In the genomic region with DNA sequence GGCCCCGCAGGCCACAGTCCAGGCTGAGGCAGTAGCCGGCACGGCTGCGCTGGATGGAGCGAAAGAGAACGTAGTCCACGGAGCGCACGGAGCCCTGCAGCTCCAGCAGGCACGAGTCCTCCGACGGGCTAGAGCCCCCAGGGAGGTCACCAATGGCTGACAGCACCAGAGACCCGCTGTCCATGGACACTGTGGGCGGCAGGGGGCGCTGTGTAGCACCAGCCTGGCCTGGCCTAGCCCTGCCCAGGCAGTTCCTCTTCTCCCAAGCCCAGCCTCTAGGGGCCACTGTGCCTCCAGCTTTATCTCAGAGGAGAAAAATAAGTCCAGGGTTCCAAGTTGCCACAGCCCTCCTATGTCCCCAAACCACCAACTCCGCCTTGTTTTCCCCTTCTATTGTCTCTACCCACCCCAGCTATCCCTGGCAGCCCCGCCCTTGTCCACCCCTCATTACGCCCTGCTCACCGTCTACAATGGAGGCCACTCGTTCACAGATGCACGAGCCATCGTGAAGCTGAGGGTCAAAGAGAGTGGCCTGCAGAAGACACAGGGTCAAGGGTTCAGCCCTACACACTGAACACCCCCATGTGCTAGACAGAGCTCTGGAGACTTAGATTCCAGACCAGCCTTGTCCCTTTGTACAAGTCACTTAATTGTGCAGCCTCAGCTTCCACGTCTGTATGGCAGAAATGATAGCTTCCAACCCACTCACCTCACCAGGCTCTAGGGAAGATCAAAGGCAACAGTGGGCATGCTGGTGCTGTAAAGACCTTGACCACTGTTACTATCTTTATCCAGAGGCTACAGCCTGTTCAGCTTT, we compare ENCODE assay signal across 1 cellular context.
TF ChIP-seq lines count a peak whose summit lies in the region.

No MANE protein-coding gene starts in this region.

TF ChIP-seq in K562, 482 proteins besides CTCF, POLR2A, EP300 and RAD21 (continued from another document and continues in another):
- TF ChIP-seq, protein P1, sequence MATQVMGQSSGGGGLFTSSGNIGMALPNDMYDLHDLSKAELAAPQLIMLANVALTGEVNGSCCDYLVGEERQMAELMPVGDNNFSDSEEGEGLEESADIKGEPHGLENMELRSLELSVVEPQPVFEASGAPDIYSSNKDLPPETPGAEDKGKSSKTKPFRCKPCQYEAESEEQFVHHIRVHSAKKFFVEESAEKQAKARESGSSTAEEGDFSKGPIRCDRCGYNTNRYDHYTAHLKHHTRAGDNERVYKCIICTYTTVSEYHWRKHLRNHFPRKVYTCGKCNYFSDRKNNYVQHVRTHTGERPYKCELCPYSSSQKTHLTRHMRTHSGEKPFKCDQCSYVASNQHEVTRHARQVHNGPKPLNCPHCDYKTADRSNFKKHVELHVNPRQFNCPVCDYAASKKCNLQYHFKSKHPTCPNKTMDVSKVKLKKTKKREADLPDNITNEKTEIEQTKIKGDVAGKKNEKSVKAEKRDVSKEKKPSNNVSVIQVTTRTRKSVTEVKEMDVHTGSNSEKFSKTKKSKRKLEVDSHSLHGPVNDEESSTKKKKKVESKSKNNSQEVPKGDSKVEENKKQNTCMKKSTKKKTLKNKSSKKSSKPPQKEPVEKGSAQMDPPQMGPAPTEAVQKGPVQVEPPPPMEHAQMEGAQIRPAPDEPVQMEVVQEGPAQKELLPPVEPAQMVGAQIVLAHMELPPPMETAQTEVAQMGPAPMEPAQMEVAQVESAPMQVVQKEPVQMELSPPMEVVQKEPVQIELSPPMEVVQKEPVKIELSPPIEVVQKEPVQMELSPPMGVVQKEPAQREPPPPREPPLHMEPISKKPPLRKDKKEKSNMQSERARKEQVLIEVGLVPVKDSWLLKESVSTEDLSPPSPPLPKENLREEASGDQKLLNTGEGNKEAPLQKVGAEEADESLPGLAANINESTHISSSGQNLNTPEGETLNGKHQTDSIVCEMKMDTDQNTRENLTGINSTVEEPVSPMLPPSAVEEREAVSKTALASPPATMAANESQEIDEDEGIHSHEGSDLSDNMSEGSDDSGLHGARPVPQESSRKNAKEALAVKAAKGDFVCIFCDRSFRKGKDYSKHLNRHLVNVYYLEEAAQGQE (CRISPR knock-in tag; IDR thresholded peaks at IDR 0.05; ENCODE audit: low read depth) = 0 out of 2 replicates have a peak, but pooled peaks have one; percentile 41
- TF ChIP-seq HDAC1 (IDR thresholded peaks at IDR 0.05) (0 out of 4 replicates have a peak, but pooled peaks of 1 of the 2 experiments have one; percentile 38), ESRRA (IDR thresholded peaks at IDR 0.05; ENCODE audit: borderline replicate concordance, low read depth) (peak; percentile 59; the same call in 1 of the 2 replicates), DPF2 (IDR thresholded peaks at IDR 0.05) (0 out of 2 replicates have a peak, but pooled peaks have one; percentile 32), MAZ (CRISPR knock-in tag; conservative IDR thresholded peaks at IDR 0.05 in 1 of 2, IDR thresholded peaks at IDR 0.05 in 1 of 2) (peak; percentile 51 to 91; a peak in 3 of 4 replicates), KAT2B (IDR thresholded peaks at IDR 0.05; ENCODE audit: low read depth, low read length) (no peak), TFAM (CRISPR knock-in tag; conservative IDR thresholded peaks at IDR 0.05) (no peak), ZNF384 (IDR thresholded peaks at IDR 0.05; ENCODE audit: low read depth, low read length) (peak; percentile 52; the same call in 1 of the 2 replicates), FOXK1 (CRISPR knock-in tag; IDR thresholded peaks at IDR 0.05; ENCODE audit: borderline replicate concordance) (no peak), RBFOX2 (IDR thresholded peaks at IDR 0.05; ENCODE audit: low read depth, low read length) (peak; percentile 54), HNRNPK (IDR thresholded peaks at IDR 0.05; ENCODE audit: low read depth, low read length, poor library complexity, severe bottlenecking) (no peak), WHSC1 (IDR thresholded peaks at IDR 0.05; ENCODE audit: low read length) (no peak), TBL1XR1 (IDR thresholded peaks at IDR 0.05; ENCODE audit: low read length in 2 of 2) (peak; percentile 45 to 56; a peak in 2 of 4 replicates), EP400 (IDR thresholded peaks at IDR 0.05) (no peak), GTF2F1 (IDR thresholded peaks at IDR 0.05; ENCODE audit: low read depth, low read length) (no peak), ZNF121 (CRISPR knock-in tag; conservative IDR thresholded peaks at IDR 0.05) (no peak), ZNF24 (IDR thresholded peaks at IDR 0.05) (peak; percentile 64; the same call in 1 of the 2 replicates), ZNF274 (IDR thresholded peaks at IDR 0.05; ENCODE audit: borderline replicate concordance, low read depth, low read length) (no peak), NEUROD1 (IDR thresholded peaks at IDR 0.05; ENCODE audit: borderline replicate concordance, low read depth, low read length, partially characterized antibody) (peak; percentile 49), ZBTB7A (IDR thresholded peaks at IDR 0.05; ENCODE audit: borderline replicate concordance, control insufficient read depth, low read depth, low read length) (peak; percentile 95), ZBTB1 (CRISPR knock-in tag; IDR thresholded peaks at IDR 0.05; ENCODE audit: borderline replicate concordance, low read depth) (no peak), TAF9B (IDR thresholded peaks at IDR 0.05; ENCODE audit: partially characterized antibody) (no peak), U2AF2 (optimal IDR thresholded peaks at IDR 0.05; ENCODE audit: low read depth, low read length) (no peak), ZKSCAN3 (CRISPR knock-in tag; IDR thresholded peaks at IDR 0.05) (no peak), HMGN3 (IDR thresholded peaks at IDR 0.05; ENCODE audit: borderline replicate concordance, extremely low read depth, insufficient read length, low read depth, low read length) (peak; percentile 67), SP1 (CRISPR knock-in tag; IDR thresholded peaks at IDR 0.05) (peak; percentile 85), ZNF134 (CRISPR knock-in tag; conservative IDR thresholded peaks at IDR 0.05) (no peak), ATF7 (IDR thresholded peaks at IDR 0.05) (peak; percentile 73; the same call in 1 of the 2 replicates), CEBPG (CRISPR knock-in tag; IDR thresholded peaks at IDR 0.05) (no peak), CEBPG (tag; conservative IDR thresholded peaks at IDR 0.05 in 1 of 2, IDR thresholded peaks at IDR 0.05 in 1 of 2) (no peak), SMARCE1 (IDR thresholded peaks at IDR 0.05) (no peak)
- TF ChIP-seq, protein P2, sequence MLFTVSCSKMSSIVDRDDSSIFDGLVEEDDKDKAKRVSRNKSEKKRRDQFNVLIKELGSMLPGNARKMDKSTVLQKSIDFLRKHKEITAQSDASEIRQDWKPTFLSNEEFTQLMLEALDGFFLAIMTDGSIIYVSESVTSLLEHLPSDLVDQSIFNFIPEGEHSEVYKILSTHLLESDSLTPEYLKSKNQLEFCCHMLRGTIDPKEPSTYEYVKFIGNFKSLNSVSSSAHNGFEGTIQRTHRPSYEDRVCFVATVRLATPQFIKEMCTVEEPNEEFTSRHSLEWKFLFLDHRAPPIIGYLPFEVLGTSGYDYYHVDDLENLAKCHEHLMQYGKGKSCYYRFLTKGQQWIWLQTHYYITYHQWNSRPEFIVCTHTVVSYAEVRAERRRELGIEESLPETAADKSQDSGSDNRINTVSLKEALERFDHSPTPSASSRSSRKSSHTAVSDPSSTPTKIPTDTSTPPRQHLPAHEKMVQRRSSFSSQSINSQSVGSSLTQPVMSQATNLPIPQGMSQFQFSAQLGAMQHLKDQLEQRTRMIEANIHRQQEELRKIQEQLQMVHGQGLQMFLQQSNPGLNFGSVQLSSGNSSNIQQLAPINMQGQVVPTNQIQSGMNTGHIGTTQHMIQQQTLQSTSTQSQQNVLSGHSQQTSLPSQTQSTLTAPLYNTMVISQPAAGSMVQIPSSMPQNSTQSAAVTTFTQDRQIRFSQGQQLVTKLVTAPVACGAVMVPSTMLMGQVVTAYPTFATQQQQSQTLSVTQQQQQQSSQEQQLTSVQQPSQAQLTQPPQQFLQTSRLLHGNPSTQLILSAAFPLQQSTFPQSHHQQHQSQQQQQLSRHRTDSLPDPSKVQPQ (CRISPR knock-in tag; IDR thresholded peaks at IDR 0.05; ENCODE audit: borderline replicate concordance) = no peak
- TF ChIP-seq, protein P3, sequence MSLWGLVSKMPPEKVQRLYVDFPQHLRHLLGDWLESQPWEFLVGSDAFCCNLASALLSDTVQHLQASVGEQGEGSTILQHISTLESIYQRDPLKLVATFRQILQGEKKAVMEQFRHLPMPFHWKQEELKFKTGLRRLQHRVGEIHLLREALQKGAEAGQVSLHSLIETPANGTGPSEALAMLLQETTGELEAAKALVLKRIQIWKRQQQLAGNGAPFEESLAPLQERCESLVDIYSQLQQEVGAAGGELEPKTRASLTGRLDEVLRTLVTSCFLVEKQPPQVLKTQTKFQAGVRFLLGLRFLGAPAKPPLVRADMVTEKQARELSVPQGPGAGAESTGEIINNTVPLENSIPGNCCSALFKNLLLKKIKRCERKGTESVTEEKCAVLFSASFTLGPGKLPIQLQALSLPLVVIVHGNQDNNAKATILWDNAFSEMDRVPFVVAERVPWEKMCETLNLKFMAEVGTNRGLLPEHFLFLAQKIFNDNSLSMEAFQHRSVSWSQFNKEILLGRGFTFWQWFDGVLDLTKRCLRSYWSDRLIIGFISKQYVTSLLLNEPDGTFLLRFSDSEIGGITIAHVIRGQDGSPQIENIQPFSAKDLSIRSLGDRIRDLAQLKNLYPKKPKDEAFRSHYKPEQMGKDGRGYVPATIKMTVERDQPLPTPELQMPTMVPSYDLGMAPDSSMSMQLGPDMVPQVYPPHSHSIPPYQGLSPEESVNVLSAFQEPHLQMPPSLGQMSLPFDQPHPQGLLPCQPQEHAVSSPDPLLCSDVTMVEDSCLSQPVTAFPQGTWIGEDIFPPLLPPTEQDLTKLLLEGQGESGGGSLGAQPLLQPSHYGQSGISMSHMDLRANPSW (CRISPR knock-in tag; IDR thresholded peaks at IDR 0.05) = 0 out of 2 replicates have a peak, but pooled peaks have one; percentile 48
- TF ChIP-seq, protein P4, sequence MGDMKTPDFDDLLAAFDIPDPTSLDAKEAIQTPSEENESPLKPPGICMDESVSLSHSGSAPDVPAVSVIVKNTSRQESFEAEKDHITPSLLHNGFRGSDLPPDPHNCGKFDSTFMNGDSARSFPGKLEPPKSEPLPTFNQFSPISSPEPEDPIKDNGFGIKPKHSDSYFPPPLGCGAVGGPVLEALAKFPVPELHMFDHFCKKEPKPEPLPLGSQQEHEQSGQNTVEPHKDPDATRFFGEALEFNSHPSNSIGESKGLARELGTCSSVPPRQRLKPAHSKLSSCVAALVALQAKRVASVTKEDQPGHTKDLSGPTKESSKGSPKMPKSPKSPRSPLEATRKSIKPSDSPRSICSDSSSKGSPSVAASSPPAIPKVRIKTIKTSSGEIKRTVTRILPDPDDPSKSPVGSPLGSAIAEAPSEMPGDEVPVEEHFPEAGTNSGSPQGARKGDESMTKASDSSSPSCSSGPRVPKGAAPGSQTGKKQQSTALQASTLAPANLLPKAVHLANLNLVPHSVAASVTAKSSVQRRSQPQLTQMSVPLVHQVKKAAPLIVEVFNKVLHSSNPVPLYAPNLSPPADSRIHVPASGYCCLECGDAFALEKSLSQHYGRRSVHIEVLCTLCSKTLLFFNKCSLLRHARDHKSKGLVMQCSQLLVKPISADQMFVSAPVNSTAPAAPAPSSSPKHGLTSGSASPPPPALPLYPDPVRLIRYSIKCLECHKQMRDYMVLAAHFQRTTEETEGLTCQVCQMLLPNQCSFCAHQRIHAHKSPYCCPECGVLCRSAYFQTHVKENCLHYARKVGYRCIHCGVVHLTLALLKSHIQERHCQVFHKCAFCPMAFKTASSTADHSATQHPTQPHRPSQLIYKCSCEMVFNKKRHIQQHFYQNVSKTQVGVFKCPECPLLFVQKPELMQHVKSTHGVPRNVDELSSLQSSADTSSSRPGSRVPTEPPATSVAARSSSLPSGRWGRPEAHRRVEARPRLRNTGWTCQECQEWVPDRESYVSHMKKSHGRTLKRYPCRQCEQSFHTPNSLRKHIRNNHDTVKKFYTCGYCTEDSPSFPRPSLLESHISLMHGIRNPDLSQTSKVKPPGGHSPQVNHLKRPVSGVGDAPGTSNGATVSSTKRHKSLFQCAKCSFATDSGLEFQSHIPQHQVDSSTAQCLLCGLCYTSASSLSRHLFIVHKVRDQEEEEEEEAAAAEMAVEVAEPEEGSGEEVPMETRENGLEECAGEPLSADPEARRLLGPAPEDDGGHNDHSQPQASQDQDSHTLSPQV (IDR thresholded peaks at IDR 0.05) = peak; percentile 78
- TF ChIP-seq, protein P5, sequence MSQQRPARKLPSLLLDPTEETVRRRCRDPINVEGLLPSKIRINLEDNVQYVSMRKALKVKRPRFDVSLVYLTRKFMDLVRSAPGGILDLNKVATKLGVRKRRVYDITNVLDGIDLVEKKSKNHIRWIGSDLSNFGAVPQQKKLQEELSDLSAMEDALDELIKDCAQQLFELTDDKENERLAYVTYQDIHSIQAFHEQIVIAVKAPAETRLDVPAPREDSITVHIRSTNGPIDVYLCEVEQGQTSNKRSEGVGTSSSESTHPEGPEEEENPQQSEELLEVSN (IDR thresholded peaks at IDR 0.05; ENCODE audit: borderline replicate concordance in 1 of 2, extremely low read depth in 1 of 2, insufficient read depth in 1 of 2, insufficient read length in 1 of 2, low read depth in 1 of 2, low read length in 1 of 2, poor library complexity in 1 of 2, severe bottlenecking in 1 of 2) = peak in 1 of 2 experiments; percentile 13
- TF ChIP-seq, protein P6, sequence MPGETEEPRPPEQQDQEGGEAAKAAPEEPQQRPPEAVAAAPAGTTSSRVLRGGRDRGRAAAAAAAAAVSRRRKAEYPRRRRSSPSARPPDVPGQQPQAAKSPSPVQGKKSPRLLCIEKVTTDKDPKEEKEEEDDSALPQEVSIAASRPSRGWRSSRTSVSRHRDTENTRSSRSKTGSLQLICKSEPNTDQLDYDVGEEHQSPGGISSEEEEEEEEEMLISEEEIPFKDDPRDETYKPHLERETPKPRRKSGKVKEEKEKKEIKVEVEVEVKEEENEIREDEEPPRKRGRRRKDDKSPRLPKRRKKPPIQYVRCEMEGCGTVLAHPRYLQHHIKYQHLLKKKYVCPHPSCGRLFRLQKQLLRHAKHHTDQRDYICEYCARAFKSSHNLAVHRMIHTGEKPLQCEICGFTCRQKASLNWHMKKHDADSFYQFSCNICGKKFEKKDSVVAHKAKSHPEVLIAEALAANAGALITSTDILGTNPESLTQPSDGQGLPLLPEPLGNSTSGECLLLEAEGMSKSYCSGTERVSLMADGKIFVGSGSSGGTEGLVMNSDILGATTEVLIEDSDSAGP (CRISPR knock-in tag; IDR thresholded peaks at IDR 0.05) = no peak
- TF ChIP-seq, protein P7, sequence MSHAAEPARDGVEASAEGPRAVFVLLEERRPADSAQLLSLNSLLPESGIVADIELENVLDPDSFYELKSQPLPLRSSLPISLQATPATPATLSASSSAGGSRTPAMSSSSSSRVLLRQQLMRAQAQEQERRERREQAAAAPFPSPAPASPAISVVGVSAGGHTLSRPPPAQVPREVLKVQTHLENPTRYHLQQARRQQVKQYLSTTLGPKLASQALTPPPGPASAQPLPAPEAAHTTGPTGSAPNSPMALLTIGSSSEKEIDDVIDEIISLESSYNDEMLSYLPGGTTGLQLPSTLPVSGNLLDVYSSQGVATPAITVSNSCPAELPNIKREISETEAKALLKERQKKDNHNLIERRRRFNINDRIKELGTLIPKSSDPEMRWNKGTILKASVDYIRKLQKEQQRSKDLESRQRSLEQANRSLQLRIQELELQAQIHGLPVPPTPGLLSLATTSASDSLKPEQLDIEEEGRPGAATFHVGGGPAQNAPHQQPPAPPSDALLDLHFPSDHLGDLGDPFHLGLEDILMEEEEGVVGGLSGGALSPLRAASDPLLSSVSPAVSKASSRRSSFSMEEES (CRISPR knock-in tag; IDR thresholded peaks at IDR 0.05) = no peak
